16 cellular contexts compared by ENCODE assay signal in genomic region chr22:46752911-46753310, GRCh38. TPM values are rescaled to one million over a fixed set of nuclear protein-coding genes. Genes with fewer than 3 reads are reported as not detected.
A peak's percentile ranks its signal among the peaks of the same experiment; 100 is the strongest.
DNase-seq lines count a peak whose midpoint lies in the region; ATAC-seq and TF ChIP-seq lines count a peak whose summit lies in the region.
"Had no signal": no experiment of that assay in that cellular context is flagged by ENCODE, and none has a peak within 500 bp of the region (broad histone marks: within the 10 kb centered on the region; RNA-seq: fewer than 3 reads in every experiment).

No MANE protein-coding gene starts in this region.

- TF ChIP-seq CTCF in MCF 10A (IDR thresholded peaks at IDR 0.05; ENCODE audit: unreplicated experiment) (no peak), mammary epithelial cell (conservative IDR thresholded peaks at IDR 0.05 in 1 of 2, IDR thresholded peaks at IDR 0.05 in 1 of 2; ENCODE audit: extremely low read depth in 1 of 2, insufficient read depth in 1 of 2, low read depth in 1 of 2, low read length in 2 of 2) (no peak), lung (IDR thresholded peaks at IDR 0.05; ENCODE audit: control extremely low read depth, extremely low read depth) (no peak), thoracic aorta (IDR thresholded peaks at IDR 0.05) (no peak)

- peaks cover 7% of the 10 kb centered on the region for H3K9me3 Mint-ChIP-seq in MCF 10A (ENCODE audit: unreplicated experiment)
- peaks cover 11% of the 10 kb centered on the region for H3K9me3 Mint-ChIP-seq in dendritic cell treated with granulocyte-macrophage colony-stimulating factor and Interleukin-4, amounts not matched to agents 40 ng/mL and 50 ng/mL, for 4 days

- peaks cover 4% of the 10 kb centered on the region for H3K36me3 Mint-ChIP-seq in MCF 10A (ENCODE audit: insufficient read depth, unreplicated experiment)
- H3K36me3 Mint-ChIP-seq in dendritic cell treated with granulocyte-macrophage colony-stimulating factor and Interleukin-4, amounts not matched to agents 40 ng/mL and 50 ng/mL, for 4 days (ENCODE audit: low read depth), result peaks cover 7% of the 10 kb centered on the region

- H3K4me3 ChIP-seq in mammary epithelial cell (replicated peaks in 1 of 3; ENCODE audit: insufficient read depth in 1 of 3, low read depth in 2 of 3, low read length in 3 of 3) (no peak overlapping the region), lung (no peak overlapping the region), thoracic aorta (no peak overlapping the region)
- H3K4me3 ChIP-seq: uterus had no signal

- H3K4me1 ChIP-seq in mammary epithelial cell (ENCODE audit: insufficient read depth, low read length) (peaks cover 10% of the 10 kb centered on the region), lung (ENCODE audit: control insufficient read depth in 2 of 2, insufficient read depth in 2 of 2, low read length in 2 of 2) (peaks cover 8 to 49% of the 10 kb centered on the region in 2 donors), thoracic aorta (ENCODE audit: control insufficient read depth in 1 of 2, low read depth in 2 of 2) (peaks cover 20 to 31% of the 10 kb centered on the region in 2 donors)

- no peaks in the 10 kb centered on the region for H3K36me3 ChIP-seq in mammary epithelial cell (ENCODE audit: insufficient read depth, low read length)
- H3K36me3 ChIP-seq in lung (ENCODE audit: control insufficient read depth in 2 of 2, insufficient read depth in 2 of 2, low read length in 2 of 2), result no peaks in the 10 kb centered on the region
- H3K36me3 ChIP-seq in thoracic aorta, result no peaks in the 10 kb centered on the region
- H3K36me3 ChIP-seq: uterus had no signal

- no peaks in the 10 kb centered on the region for H3K79me2 ChIP-seq in mammary epithelial cell (ENCODE audit: insufficient read depth, low read length)

- no peak overlapping the region for H3K9ac ChIP-seq in mammary epithelial cell (ENCODE audit: insufficient read depth, low read length)

- DNase-seq in MCF 10A (ENCODE audit: unreplicated experiment) (no peak), mammary epithelial cell (no peak), lung (ENCODE audit: low spot score) (no peak), thoracic aorta (ENCODE audit: low spot score) (no peak), AG20443 (ENCODE audit: low spot score) (no peak), kidney tubule cell (ENCODE audit: low spot score) (no peak)
- DNase-seq: activated CD4-positive, alpha-beta T cell treated with anti-CD3 and anti-CD28 coated beads, Interleukin-2, amount 50 U/mL, for 48 hours; activated naive CD8-positive, alpha-beta T cell treated with anti-CD3 and anti-CD28 coated beads, Interleukin-2, amount 10 ng/mL, durations not matched to agents 7 days and 5 days; caudate nucleus; NCI-H187 treated with DMSO at 0.1 percent for 48 hours; NCI-H510A; occipital lobe; uterus had no signal

- peaks cover 13% of the 10 kb centered on the region for H3K4me1 Mint-ChIP-seq in MCF 10A (ENCODE audit: insufficient read depth, unreplicated experiment)
- peaks cover 92% of the 10 kb centered on the region for H3K4me1 Mint-ChIP-seq in dendritic cell treated with granulocyte-macrophage colony-stimulating factor and Interleukin-4, amounts not matched to agents 40 ng/mL and 50 ng/mL, for 4 days (ENCODE audit: low read depth)

- 100% methylated on average over 2 of the region's 7 CpGs for WGBS in mammary epithelial cell (ENCODE audit: low coverage, missing lambda C conversion rate)
- 90 to 94% methylated on average over 7 of the region's 7 CpGs for WGBS in lung, 2 donors

- POLR2A ChIA-PET in MCF 10A (lab: Yijun Ruan, JAX), result interaction anchor here (2.5 kb wide), 1 partner anchor 10 kb away, joined by 43 read pairs; the partner anchor contains the start of gene TBC1D22A

- H3K9me3 ChIP-seq in mammary epithelial cell (replicated peaks; ENCODE audit: insufficient read depth, low read length) (peaks cover 3% of the 10 kb centered on the region), lung (ENCODE audit: control insufficient read depth in 2 of 2, insufficient read depth in 1 of 2, low read length in 1 of 2) (no peaks in the 10 kb centered on the region), thoracic aorta (no peaks in the 10 kb centered on the region)
- H3K9me3 ChIP-seq: uterus had no signal

- H3K27ac ChIP-seq in mammary epithelial cell (ENCODE audit: insufficient read depth, low read depth, low read length) (no peak overlapping the region), lung (ENCODE audit: low read depth in 1 of 2, low read length in 1 of 2) (peak overlapping the region; percentile 92 to 99), thoracic aorta (peak overlapping the region; percentile 96 to 99)

- H3K27me3 Mint-ChIP-seq in MCF 10A (ENCODE audit: insufficient read depth, unreplicated experiment), result no peaks in the 10 kb centered on the region
- H3K27me3 Mint-ChIP-seq in dendritic cell treated with granulocyte-macrophage colony-stimulating factor and Interleukin-4, amounts not matched to agents 40 ng/mL and 50 ng/mL, for 4 days, result peaks cover 9% of the 10 kb centered on the region
- H3K27me3 Mint-ChIP-seq: activated naive CD8-positive, alpha-beta T cell treated with anti-CD3 and anti-CD28 coated beads, Interleukin-2, amount 10 ng/mL, durations not matched to agents 7 days and 5 days had no signal

- intact Hi-C loops in MCF 10A (cut with micrococcal nuclease) (no loop called here), mammary epithelial cell (cut with micrococcal nuclease) (loop anchor here (10.0 kb wide), 1 partner anchor 1742 kb away; no protein-coding TSS in a partner anchor)
- intact Hi-C loops in dendritic cell treated with granulocyte-macrophage colony-stimulating factor and Interleukin-4, amounts not matched to agents 40 ng/mL and 50 ng/mL, for 4 days (cut with micrococcal nuclease), result no loop called here

- peak overlapping the region; percentile 98 for H3K27ac Mint-ChIP-seq in MCF 10A (ENCODE audit: low read depth, unreplicated experiment)
- peak overlapping the region; percentile 97 for H3K27ac Mint-ChIP-seq in dendritic cell treated with granulocyte-macrophage colony-stimulating factor and Interleukin-4, amounts not matched to agents 40 ng/mL and 50 ng/mL, for 4 days
- H3K27ac Mint-ChIP-seq: activated naive CD8-positive, alpha-beta T cell treated with anti-CD3 and anti-CD28 coated beads, Interleukin-2, amount 10 ng/mL, durations not matched to agents 7 days and 5 days; mesothelial cell of epicardium had no signal

- dilution Hi-C loops in mammary epithelial cell (cut with HindIII; ENCODE audit: low sequenced_read_pairs), result no loop called here

- in situ Hi-C loops in mammary epithelial cell (cut with MboI; ENCODE audit: low sequenced_read_pairs in 2 of 2), result loop anchor here in 1 of 2 donors (10.0 to 25.0 kb wide), 2 partner anchors 178 to 391 kb away; no protein-coding TSS in a partner anchor

- CTCF ChIA-PET in MCF 10A (lab: Yijun Ruan, JAX), result no interaction called here
- CTCF ChIA-PET in mammary epithelial cell (lab: Charles Lee; ENCODE audit: low non-redundant PET), result no interaction called here

- ATAC-seq in lung (ENCODE audit: insufficient read depth, low FRiP score) (no peak), thoracic aorta (ENCODE audit: insufficient number of reproducible peaks, low FRiP score, low read depth) (no peak), GM21423 (IDR thresholded peaks at IDR 0.05; ENCODE audit: unreplicated experiment) (no peak)

- BruUV-seq in MCF 10A (replicated peaks; lab: Mats Ljungman, UMichigan) (no TSS peak), mammary epithelial cell (replicated peaks; lab: Mats Ljungman, UMichigan) (no TSS peak)

- no peak overlapping the region for H3K4me2 ChIP-seq in mammary epithelial cell (ENCODE audit: insufficient read depth, low read depth, low read length)

- no peak overlapping the region for H2AFZ ChIP-seq in mammary epithelial cell (ENCODE audit: low read depth, low read length)

- H3K27me3 ChIP-seq in mammary epithelial cell (ENCODE audit: insufficient read depth, low read length) (no peaks in the 10 kb centered on the region), lung (ENCODE audit: control insufficient read depth, insufficient read depth) (no peaks in the 10 kb centered on the region), thoracic aorta (replicated peaks; ENCODE audit: insufficient read depth) (no peaks in the 10 kb centered on the region)
- H3K27me3 ChIP-seq: uterus had no signal

- H4K20me1 ChIP-seq in mammary epithelial cell (ENCODE audit: insufficient read depth, low read length), result no peaks in the 10 kb centered on the region

- H3K4me3 Mint-ChIP-seq in MCF 10A (ENCODE audit: unreplicated experiment), result no peak overlapping the region
- H3K4me3 Mint-ChIP-seq in dendritic cell treated with granulocyte-macrophage colony-stimulating factor and Interleukin-4, amounts not matched to agents 40 ng/mL and 50 ng/mL, for 4 days, result no peak overlapping the region
- H3K4me3 Mint-ChIP-seq: activated naive CD8-positive, alpha-beta T cell treated with anti-CD3 and anti-CD28 coated beads, Interleukin-2, amount 10 ng/mL, durations not matched to agents 7 days and 5 days; mesothelial cell of epicardium had no signal

RNA-seq across cellular contexts. Expression of gene TBC1D22A, which starts 9.5 kb away (rescaled TPM):
- total RNA-seq in MCF 10A (2022), result 26.0 and 27.7 TPM in 2 replicates
- total RNA-seq in mammary epithelial cell, result 10 to 100 TPM; 19.3 to 27.0 TPM
- 17.0 TPM for polyA plus RNA-seq in mammary epithelial cell
- polyA minus RNA-seq in mammary epithelial cell, result 6.4 TPM
- 10 to 100 TPM; 20.3 to 38.4 TPM for total RNA-seq in lung
- polyA plus RNA-seq in lung, result 10 to 100 TPM; 20.2 to 21.6 TPM
- 10 to 100 TPM; 28.9 to 31.3 TPM for total RNA-seq in thoracic aorta

RNA-seq across cellular contexts. Expression of gene CERK, which starts 14.9 kb away (rescaled TPM):
- 11.6 and 20.2 TPM in 2 replicates for total RNA-seq in MCF 10A (2022)
- total RNA-seq in mammary epithelial cell, result 10 to 100 TPM; 16.3 to 17.5 TPM
- 16.0 TPM for polyA plus RNA-seq in mammary epithelial cell
- polyA minus RNA-seq in mammary epithelial cell, result 27.8 TPM
- 10 to 100 TPM; 31.0 to 36.2 TPM for total RNA-seq in lung
- polyA plus RNA-seq in lung, result 10 to 100 TPM; 12.1 to 32.4 TPM
- total RNA-seq in thoracic aorta, result 10 to 100 TPM; 65.5 to 72.8 TPM
